ENCODE assay signal across 1 cellular context in the genomic region with DNA sequence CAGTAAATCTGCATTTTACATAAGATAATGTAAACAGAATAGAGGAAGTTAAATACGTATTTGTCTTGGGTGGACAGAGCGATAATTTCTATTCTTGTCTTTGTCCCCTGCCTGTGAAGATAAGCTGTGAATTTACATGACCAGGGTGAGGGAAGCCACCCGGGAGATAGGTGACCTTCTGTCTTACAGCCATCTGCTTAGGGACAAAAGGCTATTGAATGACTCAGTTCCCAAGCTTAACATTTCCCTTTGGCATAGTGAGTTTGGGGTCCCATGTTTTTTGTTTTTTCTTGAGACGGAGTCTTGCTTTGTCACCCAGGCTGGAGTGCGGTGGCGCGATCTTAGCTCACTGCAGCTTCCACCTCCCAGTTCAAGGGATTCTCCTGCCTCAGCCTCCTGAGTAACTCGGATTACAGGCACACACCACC.
A peak's percentile ranks its signal among the peaks of the same experiment; 100 is the strongest.
TF ChIP-seq lines count a peak whose summit lies in the region.

No MANE protein-coding gene starts in this region.

TF ChIP-seq in K562, 482 proteins besides CTCF, POLR2A, EP300 and RAD21 (continued from another document and continues in another):
- TF ChIP-seq KDM2B (CRISPR knock-in tag; IDR thresholded peaks at IDR 0.05), result no peak
- peak in 1 of 3 experiments; percentile 42 for TF ChIP-seq YY1 (IDR thresholded peaks at IDR 0.05; ENCODE audit: borderline replicate concordance in 1 of 3, control insufficient read depth in 1 of 3, extremely low read depth in 1 of 3, insufficient read depth in 3 of 3, insufficient read length in 1 of 3, insufficient replicate concordance in 2 of 3, low read depth in 1 of 3, low read length in 2 of 3)
- no peak for TF ChIP-seq ESRRB (CRISPR knock-in tag; IDR thresholded peaks at IDR 0.05; ENCODE audit: borderline replicate concordance)
- TF ChIP-seq, protein P1, sequence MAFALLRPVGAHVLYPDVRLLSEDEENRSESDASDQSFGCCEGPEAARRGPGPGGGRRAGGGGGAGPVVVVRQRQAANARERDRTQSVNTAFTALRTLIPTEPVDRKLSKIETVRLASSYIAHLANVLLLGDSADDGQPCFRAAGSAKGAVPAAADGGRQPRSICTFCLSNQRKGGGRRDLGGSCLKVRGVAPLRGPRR (CRISPR knock-in tag; IDR thresholded peaks at IDR 0.05), result no peak
- peak; percentile 75 for TF ChIP-seq FOSL1 (tag; conservative IDR thresholded peaks at IDR 0.05)
- no peak for TF ChIP-seq MYBL2 (IDR thresholded peaks at IDR 0.05; ENCODE audit: low read depth)
- TF ChIP-seq MYBL2 (CRISPR knock-in tag; IDR thresholded peaks at IDR 0.05; ENCODE audit: borderline replicate concordance), result no peak
- TF ChIP-seq ZNF589 (CRISPR knock-in tag; IDR thresholded peaks at IDR 0.05; ENCODE audit: low read depth), result no peak
- TF ChIP-seq KAT7 (CRISPR knock-in tag; IDR thresholded peaks at IDR 0.05; ENCODE audit: borderline replicate concordance), result no peak
- TF ChIP-seq ZNF668 (CRISPR knock-in tag; IDR thresholded peaks at IDR 0.05), result no peak
- TF ChIP-seq PHF20 (IDR thresholded peaks at IDR 0.05; ENCODE audit: partially characterized antibody), result no peak
- no peak for TF ChIP-seq FOXP1 (CRISPR knock-in tag; IDR thresholded peaks at IDR 0.05)
- TF ChIP-seq, protein P2, sequence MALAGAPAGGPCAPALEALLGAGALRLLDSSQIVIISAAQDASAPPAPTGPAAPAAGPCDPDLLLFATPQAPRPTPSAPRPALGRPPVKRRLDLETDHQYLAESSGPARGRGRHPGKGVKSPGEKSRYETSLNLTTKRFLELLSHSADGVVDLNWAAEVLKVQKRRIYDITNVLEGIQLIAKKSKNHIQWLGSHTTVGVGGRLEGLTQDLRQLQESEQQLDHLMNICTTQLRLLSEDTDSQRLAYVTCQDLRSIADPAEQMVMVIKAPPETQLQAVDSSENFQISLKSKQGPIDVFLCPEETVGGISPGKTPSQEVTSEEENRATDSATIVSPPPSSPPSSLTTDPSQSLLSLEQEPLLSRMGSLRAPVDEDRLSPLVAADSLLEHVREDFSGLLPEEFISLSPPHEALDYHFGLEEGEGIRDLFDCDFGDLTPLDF (CRISPR knock-in tag; IDR thresholded peaks at IDR 0.05), result no peak
- TF ChIP-seq TBP (optimal IDR thresholded peaks at IDR 0.05; ENCODE audit: low read depth, low read length), result no peak
- TF ChIP-seq, protein P3, sequence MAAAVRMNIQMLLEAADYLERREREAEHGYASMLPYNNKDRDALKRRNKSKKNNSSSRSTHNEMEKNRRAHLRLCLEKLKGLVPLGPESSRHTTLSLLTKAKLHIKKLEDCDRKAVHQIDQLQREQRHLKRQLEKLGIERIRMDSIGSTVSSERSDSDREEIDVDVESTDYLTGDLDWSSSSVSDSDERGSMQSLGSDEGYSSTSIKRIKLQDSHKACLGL (CRISPR knock-in tag; IDR thresholded peaks at IDR 0.05; ENCODE audit: borderline replicate concordance, poor library complexity, severe bottlenecking), result no peak
- TF ChIP-seq CCNT2 (IDR thresholded peaks at IDR 0.05; ENCODE audit: borderline replicate concordance, extremely low read depth, insufficient read length, low read depth, low read length), result peak; percentile 81
- no peak for TF ChIP-seq NR2F6 (CRISPR knock-in tag; IDR thresholded peaks at IDR 0.05)
- no peak for TF ChIP-seq SMARCB1 (IDR thresholded peaks at IDR 0.05; ENCODE audit: insufficient read length, low read depth)
- TF ChIP-seq PTTG1 (tag; IDR thresholded peaks at IDR 0.05; ENCODE audit: low read depth), result no peak
- TF ChIP-seq SRF (CRISPR knock-in tag; IDR thresholded peaks at IDR 0.05), result no peak
- TF ChIP-seq, protein P4, sequence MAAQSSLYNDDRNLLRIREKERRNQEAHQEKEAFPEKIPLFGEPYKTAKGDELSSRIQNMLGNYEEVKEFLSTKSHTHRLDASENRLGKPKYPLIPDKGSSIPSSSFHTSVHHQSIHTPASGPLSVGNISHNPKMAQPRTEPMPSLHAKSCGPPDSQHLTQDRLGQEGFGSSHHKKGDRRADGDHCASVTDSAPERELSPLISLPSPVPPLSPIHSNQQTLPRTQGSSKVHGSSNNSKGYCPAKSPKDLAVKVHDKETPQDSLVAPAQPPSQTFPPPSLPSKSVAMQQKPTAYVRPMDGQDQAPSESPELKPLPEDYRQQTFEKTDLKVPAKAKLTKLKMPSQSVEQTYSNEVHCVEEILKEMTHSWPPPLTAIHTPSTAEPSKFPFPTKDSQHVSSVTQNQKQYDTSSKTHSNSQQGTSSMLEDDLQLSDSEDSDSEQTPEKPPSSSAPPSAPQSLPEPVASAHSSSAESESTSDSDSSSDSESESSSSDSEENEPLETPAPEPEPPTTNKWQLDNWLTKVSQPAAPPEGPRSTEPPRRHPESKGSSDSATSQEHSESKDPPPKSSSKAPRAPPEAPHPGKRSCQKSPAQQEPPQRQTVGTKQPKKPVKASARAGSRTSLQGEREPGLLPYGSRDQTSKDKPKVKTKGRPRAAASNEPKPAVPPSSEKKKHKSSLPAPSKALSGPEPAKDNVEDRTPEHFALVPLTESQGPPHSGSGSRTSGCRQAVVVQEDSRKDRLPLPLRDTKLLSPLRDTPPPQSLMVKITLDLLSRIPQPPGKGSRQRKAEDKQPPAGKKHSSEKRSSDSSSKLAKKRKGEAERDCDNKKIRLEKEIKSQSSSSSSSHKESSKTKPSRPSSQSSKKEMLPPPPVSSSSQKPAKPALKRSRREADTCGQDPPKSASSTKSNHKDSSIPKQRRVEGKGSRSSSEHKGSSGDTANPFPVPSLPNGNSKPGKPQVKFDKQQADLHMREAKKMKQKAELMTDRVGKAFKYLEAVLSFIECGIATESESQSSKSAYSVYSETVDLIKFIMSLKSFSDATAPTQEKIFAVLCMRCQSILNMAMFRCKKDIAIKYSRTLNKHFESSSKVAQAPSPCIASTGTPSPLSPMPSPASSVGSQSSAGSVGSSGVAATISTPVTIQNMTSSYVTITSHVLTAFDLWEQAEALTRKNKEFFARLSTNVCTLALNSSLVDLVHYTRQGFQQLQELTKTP (IDR thresholded peaks at IDR 0.05; ENCODE audit: low read depth in 1 of 2, partially characterized antibody in 2 of 2), result no peak
- no peak for TF ChIP-seq TCF7L2 (IDR thresholded peaks at IDR 0.05; ENCODE audit: low read depth, low read length)
- TF ChIP-seq, protein P5, sequence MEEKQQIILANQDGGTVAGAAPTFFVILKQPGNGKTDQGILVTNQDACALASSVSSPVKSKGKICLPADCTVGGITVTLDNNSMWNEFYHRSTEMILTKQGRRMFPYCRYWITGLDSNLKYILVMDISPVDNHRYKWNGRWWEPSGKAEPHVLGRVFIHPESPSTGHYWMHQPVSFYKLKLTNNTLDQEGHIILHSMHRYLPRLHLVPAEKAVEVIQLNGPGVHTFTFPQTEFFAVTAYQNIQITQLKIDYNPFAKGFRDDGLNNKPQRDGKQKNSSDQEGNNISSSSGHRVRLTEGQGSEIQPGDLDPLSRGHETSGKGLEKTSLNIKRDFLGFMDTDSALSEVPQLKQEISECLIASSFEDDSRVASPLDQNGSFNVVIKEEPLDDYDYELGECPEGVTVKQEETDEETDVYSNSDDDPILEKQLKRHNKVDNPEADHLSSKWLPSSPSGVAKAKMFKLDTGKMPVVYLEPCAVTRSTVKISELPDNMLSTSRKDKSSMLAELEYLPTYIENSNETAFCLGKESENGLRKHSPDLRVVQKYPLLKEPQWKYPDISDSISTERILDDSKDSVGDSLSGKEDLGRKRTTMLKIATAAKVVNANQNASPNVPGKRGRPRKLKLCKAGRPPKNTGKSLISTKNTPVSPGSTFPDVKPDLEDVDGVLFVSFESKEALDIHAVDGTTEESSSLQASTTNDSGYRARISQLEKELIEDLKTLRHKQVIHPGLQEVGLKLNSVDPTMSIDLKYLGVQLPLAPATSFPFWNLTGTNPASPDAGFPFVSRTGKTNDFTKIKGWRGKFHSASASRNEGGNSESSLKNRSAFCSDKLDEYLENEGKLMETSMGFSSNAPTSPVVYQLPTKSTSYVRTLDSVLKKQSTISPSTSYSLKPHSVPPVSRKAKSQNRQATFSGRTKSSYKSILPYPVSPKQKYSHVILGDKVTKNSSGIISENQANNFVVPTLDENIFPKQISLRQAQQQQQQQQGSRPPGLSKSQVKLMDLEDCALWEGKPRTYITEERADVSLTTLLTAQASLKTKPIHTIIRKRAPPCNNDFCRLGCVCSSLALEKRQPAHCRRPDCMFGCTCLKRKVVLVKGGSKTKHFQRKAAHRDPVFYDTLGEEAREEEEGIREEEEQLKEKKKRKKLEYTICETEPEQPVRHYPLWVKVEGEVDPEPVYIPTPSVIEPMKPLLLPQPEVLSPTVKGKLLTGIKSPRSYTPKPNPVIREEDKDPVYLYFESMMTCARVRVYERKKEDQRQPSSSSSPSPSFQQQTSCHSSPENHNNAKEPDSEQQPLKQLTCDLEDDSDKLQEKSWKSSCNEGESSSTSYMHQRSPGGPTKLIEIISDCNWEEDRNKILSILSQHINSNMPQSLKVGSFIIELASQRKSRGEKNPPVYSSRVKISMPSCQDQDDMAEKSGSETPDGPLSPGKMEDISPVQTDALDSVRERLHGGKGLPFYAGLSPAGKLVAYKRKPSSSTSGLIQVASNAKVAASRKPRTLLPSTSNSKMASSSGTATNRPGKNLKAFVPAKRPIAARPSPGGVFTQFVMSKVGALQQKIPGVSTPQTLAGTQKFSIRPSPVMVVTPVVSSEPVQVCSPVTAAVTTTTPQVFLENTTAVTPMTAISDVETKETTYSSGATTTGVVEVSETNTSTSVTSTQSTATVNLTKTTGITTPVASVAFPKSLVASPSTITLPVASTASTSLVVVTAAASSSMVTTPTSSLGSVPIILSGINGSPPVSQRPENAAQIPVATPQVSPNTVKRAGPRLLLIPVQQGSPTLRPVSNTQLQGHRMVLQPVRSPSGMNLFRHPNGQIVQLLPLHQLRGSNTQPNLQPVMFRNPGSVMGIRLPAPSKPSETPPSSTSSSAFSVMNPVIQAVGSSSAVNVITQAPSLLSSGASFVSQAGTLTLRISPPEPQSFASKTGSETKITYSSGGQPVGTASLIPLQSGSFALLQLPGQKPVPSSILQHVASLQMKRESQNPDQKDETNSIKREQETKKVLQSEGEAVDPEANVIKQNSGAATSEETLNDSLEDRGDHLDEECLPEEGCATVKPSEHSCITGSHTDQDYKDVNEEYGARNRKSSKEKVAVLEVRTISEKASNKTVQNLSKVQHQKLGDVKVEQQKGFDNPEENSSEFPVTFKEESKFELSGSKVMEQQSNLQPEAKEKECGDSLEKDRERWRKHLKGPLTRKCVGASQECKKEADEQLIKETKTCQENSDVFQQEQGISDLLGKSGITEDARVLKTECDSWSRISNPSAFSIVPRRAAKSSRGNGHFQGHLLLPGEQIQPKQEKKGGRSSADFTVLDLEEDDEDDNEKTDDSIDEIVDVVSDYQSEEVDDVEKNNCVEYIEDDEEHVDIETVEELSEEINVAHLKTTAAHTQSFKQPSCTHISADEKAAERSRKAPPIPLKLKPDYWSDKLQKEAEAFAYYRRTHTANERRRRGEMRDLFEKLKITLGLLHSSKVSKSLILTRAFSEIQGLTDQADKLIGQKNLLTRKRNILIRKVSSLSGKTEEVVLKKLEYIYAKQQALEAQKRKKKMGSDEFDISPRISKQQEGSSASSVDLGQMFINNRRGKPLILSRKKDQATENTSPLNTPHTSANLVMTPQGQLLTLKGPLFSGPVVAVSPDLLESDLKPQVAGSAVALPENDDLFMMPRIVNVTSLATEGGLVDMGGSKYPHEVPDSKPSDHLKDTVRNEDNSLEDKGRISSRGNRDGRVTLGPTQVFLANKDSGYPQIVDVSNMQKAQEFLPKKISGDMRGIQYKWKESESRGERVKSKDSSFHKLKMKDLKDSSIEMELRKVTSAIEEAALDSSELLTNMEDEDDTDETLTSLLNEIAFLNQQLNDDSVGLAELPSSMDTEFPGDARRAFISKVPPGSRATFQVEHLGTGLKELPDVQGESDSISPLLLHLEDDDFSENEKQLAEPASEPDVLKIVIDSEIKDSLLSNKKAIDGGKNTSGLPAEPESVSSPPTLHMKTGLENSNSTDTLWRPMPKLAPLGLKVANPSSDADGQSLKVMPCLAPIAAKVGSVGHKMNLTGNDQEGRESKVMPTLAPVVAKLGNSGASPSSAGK (IDR thresholded peaks at IDR 0.05), result no peak
- TF ChIP-seq, protein P6, sequence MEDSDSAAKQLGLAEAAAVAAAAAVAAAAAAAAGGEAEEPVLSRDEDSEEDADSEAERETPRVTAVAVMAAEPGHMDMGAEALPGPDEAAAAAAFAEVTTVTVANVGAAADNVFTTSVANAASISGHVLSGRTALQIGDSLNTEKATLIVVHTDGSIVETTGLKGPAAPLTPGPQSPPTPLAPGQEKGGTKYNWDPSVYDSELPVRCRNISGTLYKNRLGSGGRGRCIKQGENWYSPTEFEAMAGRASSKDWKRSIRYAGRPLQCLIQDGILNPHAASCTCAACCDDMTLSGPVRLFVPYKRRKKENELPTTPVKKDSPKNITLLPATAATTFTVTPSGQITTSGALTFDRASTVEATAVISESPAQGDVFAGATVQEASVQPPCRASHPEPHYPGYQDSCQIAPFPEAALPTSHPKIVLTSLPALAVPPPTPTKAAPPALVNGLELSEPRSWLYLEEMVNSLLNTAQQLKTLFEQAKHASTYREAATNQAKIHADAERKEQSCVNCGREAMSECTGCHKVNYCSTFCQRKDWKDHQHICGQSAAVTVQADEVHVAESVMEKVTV (CRISPR knock-in tag; IDR thresholded peaks at IDR 0.05), result no peak
- no peak for TF ChIP-seq TARDBP (IDR thresholded peaks at IDR 0.05)
- TF ChIP-seq, protein P7, sequence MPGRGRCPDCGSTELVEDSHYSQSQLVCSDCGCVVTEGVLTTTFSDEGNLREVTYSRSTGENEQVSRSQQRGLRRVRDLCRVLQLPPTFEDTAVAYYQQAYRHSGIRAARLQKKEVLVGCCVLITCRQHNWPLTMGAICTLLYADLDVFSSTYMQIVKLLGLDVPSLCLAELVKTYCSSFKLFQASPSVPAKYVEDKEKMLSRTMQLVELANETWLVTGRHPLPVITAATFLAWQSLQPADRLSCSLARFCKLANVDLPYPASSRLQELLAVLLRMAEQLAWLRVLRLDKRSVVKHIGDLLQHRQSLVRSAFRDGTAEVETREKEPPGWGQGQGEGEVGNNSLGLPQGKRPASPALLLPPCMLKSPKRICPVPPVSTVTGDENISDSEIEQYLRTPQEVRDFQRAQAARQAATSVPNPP (IDR thresholded peaks at IDR 0.05; ENCODE audit: borderline replicate concordance, insufficient read depth, insufficient read length), result no peak
- TF ChIP-seq, protein P8, sequence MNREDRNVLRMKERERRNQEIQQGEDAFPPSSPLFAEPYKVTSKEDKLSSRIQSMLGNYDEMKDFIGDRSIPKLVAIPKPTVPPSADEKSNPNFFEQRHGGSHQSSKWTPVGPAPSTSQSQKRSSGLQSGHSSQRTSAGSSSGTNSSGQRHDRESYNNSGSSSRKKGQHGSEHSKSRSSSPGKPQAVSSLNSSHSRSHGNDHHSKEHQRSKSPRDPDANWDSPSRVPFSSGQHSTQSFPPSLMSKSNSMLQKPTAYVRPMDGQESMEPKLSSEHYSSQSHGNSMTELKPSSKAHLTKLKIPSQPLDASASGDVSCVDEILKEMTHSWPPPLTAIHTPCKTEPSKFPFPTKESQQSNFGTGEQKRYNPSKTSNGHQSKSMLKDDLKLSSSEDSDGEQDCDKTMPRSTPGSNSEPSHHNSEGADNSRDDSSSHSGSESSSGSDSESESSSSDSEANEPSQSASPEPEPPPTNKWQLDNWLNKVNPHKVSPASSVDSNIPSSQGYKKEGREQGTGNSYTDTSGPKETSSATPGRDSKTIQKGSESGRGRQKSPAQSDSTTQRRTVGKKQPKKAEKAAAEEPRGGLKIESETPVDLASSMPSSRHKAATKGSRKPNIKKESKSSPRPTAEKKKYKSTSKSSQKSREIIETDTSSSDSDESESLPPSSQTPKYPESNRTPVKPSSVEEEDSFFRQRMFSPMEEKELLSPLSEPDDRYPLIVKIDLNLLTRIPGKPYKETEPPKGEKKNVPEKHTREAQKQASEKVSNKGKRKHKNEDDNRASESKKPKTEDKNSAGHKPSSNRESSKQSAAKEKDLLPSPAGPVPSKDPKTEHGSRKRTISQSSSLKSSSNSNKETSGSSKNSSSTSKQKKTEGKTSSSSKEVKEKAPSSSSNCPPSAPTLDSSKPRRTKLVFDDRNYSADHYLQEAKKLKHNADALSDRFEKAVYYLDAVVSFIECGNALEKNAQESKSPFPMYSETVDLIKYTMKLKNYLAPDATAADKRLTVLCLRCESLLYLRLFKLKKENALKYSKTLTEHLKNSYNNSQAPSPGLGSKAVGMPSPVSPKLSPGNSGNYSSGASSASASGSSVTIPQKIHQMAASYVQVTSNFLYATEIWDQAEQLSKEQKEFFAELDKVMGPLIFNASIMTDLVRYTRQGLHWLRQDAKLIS (CRISPR knock-in tag; IDR thresholded peaks at IDR 0.05), result no peak
- peak; percentile 86 for TF ChIP-seq ZNF175 (CRISPR knock-in tag; IDR thresholded peaks at IDR 0.05; ENCODE audit: low read depth)
- no peak for TF ChIP-seq ZNF75A (CRISPR knock-in tag; IDR thresholded peaks at IDR 0.05)
